Comparison of ENCODE assay signal across 20 cellular contexts in genomic region chr2:237539681-237540080, GRCh38. TPM values are rescaled to one million over a fixed set of nuclear protein-coding genes. Genes with fewer than 3 reads are reported as not detected.
"Had no signal": no experiment of that assay in that cellular context is flagged by ENCODE, and none has a peak within 500 bp of the region (broad histone marks: within the 10 kb centered on the region; RNA-seq: fewer than 3 reads in every experiment).

No MANE protein-coding gene starts in this region.

- H3K27me3 ChIP-seq: tibial nerve had no signal

- H3K4me1 Mint-ChIP-seq: activated naive CD8-positive, alpha-beta T cell treated with anti-CD3 and anti-CD28 coated beads, Interleukin-2, amount 50 U/mL, for 24 hours; activated T-helper 17 cell treated with anti-CD3 and anti-CD28 coated beads, Interleukin-2, amount 50 U/mL, for 72 hours; memory B cell; T-cell had no signal

- DNase-seq: activated CD4-positive, alpha-beta T cell treated with anti-CD3 and anti-CD28 coated beads, Interleukin-2, amount 50 U/mL, for 48 hours; activated CD4-positive, CD25-positive, alpha-beta regulatory T cell treated with anti-CD3 and anti-CD28 coated beads, Interleukin-2, amount 50 U/mL, for 72 hours; activated naive CD4-positive, alpha-beta T cell treated with anti-CD3 and anti-CD28 coated beads for 36 hours; activated naive CD8-positive, alpha-beta T cell treated with anti-CD3 and anti-CD28 coated beads, Interleukin-2, amount 50 U/mL, for 24 hours; nucleus accumbens; SK-N-SH; T-cell had no signal

- H3K27ac ChIP-seq: epithelial cell of prostate, gastroesophageal sphincter, tibial nerve had no signal

- H3K4me3 Mint-ChIP-seq: activated naive CD4-positive, alpha-beta T cell treated with anti-CD3 and anti-CD28 coated beads for 36 hours; activated naive CD8-positive, alpha-beta T cell treated with anti-CD3 and anti-CD28 coated beads, Interleukin-2, amount 50 U/mL, for 24 hours; activated T-helper 17 cell treated with anti-CD3 and anti-CD28 coated beads, Interleukin-2, amount 50 U/mL, for 72 hours; memory B cell; nephron; stimulated activated effector memory CD8-positive, alpha-beta T cell treated with anti-CD3 and anti-CD28 coated beads, Interleukin-12 subunit alpha, Interleukin-12 subunit beta, amount 100 ng/mL, for 72 hours; T-cell had no signal

- H3K27me3 Mint-ChIP-seq: activated naive CD8-positive, alpha-beta T cell treated with anti-CD3 and anti-CD28 coated beads, Interleukin-2, amount 50 U/mL, for 24 hours had no signal

- H3K27ac Mint-ChIP-seq: activated naive CD4-positive, alpha-beta T cell treated with anti-CD3 and anti-CD28 coated beads for 36 hours; activated naive CD8-positive, alpha-beta T cell treated with anti-CD3 and anti-CD28 coated beads, Interleukin-2, amount 50 U/mL, for 24 hours; activated T-helper 17 cell treated with anti-CD3 and anti-CD28 coated beads, Interleukin-2, amount 50 U/mL, for 72 hours; memory B cell; nephron; progenitor cell of endocrine pancreas; stimulated activated effector memory CD8-positive, alpha-beta T cell treated with anti-CD3 and anti-CD28 coated beads, Interleukin-12 subunit alpha, Interleukin-12 subunit beta, amount 100 ng/mL, for 72 hours; T-cell had no signal

- H3K9me3 Mint-ChIP-seq: activated naive CD4-positive, alpha-beta T cell treated with anti-CD3 and anti-CD28 coated beads for 36 hours; activated naive CD8-positive, alpha-beta T cell treated with anti-CD3 and anti-CD28 coated beads, Interleukin-2, amount 50 U/mL, for 24 hours; activated T-helper 17 cell treated with anti-CD3 and anti-CD28 coated beads, Interleukin-2, amount 50 U/mL, for 72 hours; memory B cell; stimulated activated effector memory CD8-positive, alpha-beta T cell treated with anti-CD3 and anti-CD28 coated beads, Interleukin-12 subunit alpha, Interleukin-12 subunit beta, amount 100 ng/mL, for 72 hours; T-cell had no signal

- H3K36me3 ChIP-seq: gastroesophageal sphincter, tibial nerve had no signal

- H3K36me3 Mint-ChIP-seq: memory B cell; stimulated activated effector memory CD8-positive, alpha-beta T cell treated with anti-CD3 and anti-CD28 coated beads, Interleukin-12 subunit alpha, Interleukin-12 subunit beta, amount 100 ng/mL, for 72 hours; T-cell had no signal

- H3K4me3 ChIP-seq: gastroesophageal sphincter, tibial nerve had no signal

- H3K9me3 ChIP-seq: gastroesophageal sphincter, SK-N-SH had no signal

- ATAC-seq: activated naive CD8-positive, alpha-beta T cell treated with anti-CD3 and anti-CD28 coated beads, Interleukin-2, amount 50 U/mL, for 24 hours; activated T-helper 17 cell treated with anti-CD3 and anti-CD28 coated beads, Interleukin-2, amount 50 U/mL, for 72 hours; T-cell had no signal

RNA-seq across cellular contexts. Expression of gene PRLH, which starts 26.7 kb away (rescaled TPM):
- total RNA-seq: activated naive CD4-positive, alpha-beta T cell treated with anti-CD3 and anti-CD28 coated beads for 36 hours; activated T-helper 17 cell treated with anti-CD3 and anti-CD28 coated beads, Interleukin-2, amount 50 U/mL, for 72 hours; astrocyte; bronchial epithelial cell; chondrocyte; dermis microvascular lymphatic vessel endothelial cell; gastroesophageal sphincter; mucosa of gallbladder; progenitor cell of endocrine pancreas; T-cell; tibial nerve had no signal
- polyA plus RNA-seq: SK-N-SH had no signal

RNA-seq across cellular contexts. Expression of gene RAB17, which starts 50.9 kb away (rescaled TPM):
- total RNA-seq: activated naive CD4-positive, alpha-beta T cell treated with anti-CD3 and anti-CD28 coated beads for 36 hours had no signal

RNA-seq across cellular contexts. Expression of gene MLPH, which starts 52.6 kb away (rescaled TPM):
- total RNA-seq: activated naive CD4-positive, alpha-beta T cell treated with anti-CD3 and anti-CD28 coated beads for 36 hours; activated T-helper 17 cell treated with anti-CD3 and anti-CD28 coated beads, Interleukin-2, amount 50 U/mL, for 72 hours; dermis microvascular lymphatic vessel endothelial cell had no signal
